Comparison of ENCODE assay signal across 11 cellular contexts in genomic region chr12:127389923-127390322, GRCh38.
A peak's percentile ranks its signal among the peaks of the same experiment; 100 is the strongest.
DNase-seq lines count a peak whose midpoint lies in the region; ATAC-seq lines count a peak whose summit lies in the region.
"Had no signal": no experiment of that assay in that cellular context is flagged by ENCODE, and none has a peak within 500 bp of the region (broad histone marks: within the 10 kb centered on the region; RNA-seq: fewer than 3 reads in every experiment).

No MANE protein-coding gene starts in this region.

- in situ Hi-C loops in T47D (cut with HindIII; ENCODE audit: low pct_unique_long_range_greater_than_20kb, low sequenced_read_pairs): no loop called here

- DNase-seq in AG20443 (ENCODE audit: low spot score) (peak; percentile 32), LHCN-M2 (ENCODE audit: low read depth) (peak; percentile 87), T47D (ENCODE audit: low read depth in 1 of 2, low spot score in 1 of 2) (peak; percentile 32 to 70), left kidney (ENCODE audit: low read depth, low spot score) (peak; percentile 92), GM19240 (ENCODE audit: insufficient read length, low spot score) (no peak), middle frontal gyrus (ENCODE audit: extremely low spot score, low spot score) (no peak)
- DNase-seq in stimulated activated CD4-positive, alpha-beta T cell treated with anti-CD3 and anti-CD28 coated beads, Interleukin-2, amount 100 ng/mL, for 48 hours: no peak
- DNase-seq: activated gamma-delta T cell; effector memory CD8-positive, alpha-beta T cell; NCI-H1436 treated with DMSO at 0.1 percent for 48 hours had no signal

- no peak for ATAC-seq in HG02884 (IDR thresholded peaks at IDR 0.05; ENCODE audit: unreplicated experiment)
- ATAC-seq: effector memory CD8-positive, alpha-beta T cell had no signal

Comparison
In these comparisons a context has a peak if more than half of its experiments do, and no peak if none do; other contexts are left out.
1. DNase-seq: peak in AG20443 (single experiment), LHCN-M2 (single experiment), T47D (2 of 2) and left kidney (single experiment); none in GM19240 (single experiment), stimulated activated CD4-positive, alpha-beta T cell treated with anti-CD3 and anti-CD28 coated beads, Interleukin-2, amount 100 ng/mL, for 48 hours (0 of 2) and middle frontal gyrus (single experiment).